Comparison of ENCODE assay signal across 10 cellular contexts in genomic region chr1:99786751-99787501, GRCh38. TPM values are rescaled to one million over a fixed set of nuclear protein-coding genes. Genes with fewer than 3 reads are reported as not detected.
DNase-seq lines count a peak whose midpoint lies in the region; ATAC-seq and TF ChIP-seq lines count a peak whose summit lies in the region.
"Had no signal": no experiment of that assay in that cellular context is flagged by ENCODE, and none has a peak within 500 bp of the region (broad histone marks: within the 10 kb centered on the region; RNA-seq: fewer than 3 reads in every experiment).

No MANE protein-coding gene starts in this region.

- no peak for TF ChIP-seq CTCF in HFFc6 (IDR thresholded peaks at IDR 0.05)

- H3K27ac Mint-ChIP-seq in activated T-cell treated with anti-CD3 and anti-CD28 coated beads, Interleukin-2, amount 50 U/mL, for 72 hours = no peak overlapping the region
- H3K27ac Mint-ChIP-seq in HFFc6 (no peak overlapping the region), immature natural killer cell (no peak overlapping the region)
- H3K27ac Mint-ChIP-seq in stimulated activated naive CD8-positive, alpha-beta T cell treated with anti-CD3 and anti-CD28 coated beads, Interleukin-15, amount 100 ng/mL, for 72 hours = no peak overlapping the region
- H3K27ac Mint-ChIP-seq: activated T-cell treated with anti-CD3 and anti-CD28 coated beads, Interleukin-2, amount 50 U/mL, for 24 hours had no signal

- peak; percentile 9 to 17 for DNase-seq in activated T-cell treated with anti-CD3 and anti-CD28 coated beads, Interleukin-2, amount 50 U/mL, for 72 hours
- DNase-seq in activated T-cell treated with anti-CD3 and anti-CD28 coated beads for 4 hours (no peak), HFFc6 (no peak), NCI-H748 (lab: John Stamatoyannopoulos, UW; ENCODE audit: unreplicated experiment) (no peak), T-helper 1 cell (no peak), immature natural killer cell (no peak)
- DNase-seq in stimulated activated naive CD8-positive, alpha-beta T cell treated with anti-CD3 and anti-CD28 coated beads, Interleukin-15, amount 100 ng/mL, for 72 hours = peak in 1 of 2 donors; percentile 18
- DNase-seq: activated T-cell treated with anti-CD3 and anti-CD28 coated beads, Interleukin-2, amount 50 U/mL, for 24 hours; NCI-H1417 had no signal

- H3K4me1 Mint-ChIP-seq in activated T-cell treated with anti-CD3 and anti-CD28 coated beads, Interleukin-2, amount 50 U/mL, for 72 hours (ENCODE audit: low read depth) = peaks cover 17% of the 10 kb centered on the region
- H3K4me1 Mint-ChIP-seq in HFFc6 (ENCODE audit: low read depth) = no peaks in the 10 kb centered on the region
- peaks cover 17% of the 10 kb centered on the region for H3K4me1 Mint-ChIP-seq in stimulated activated naive CD8-positive, alpha-beta T cell treated with anti-CD3 and anti-CD28 coated beads, Interleukin-15, amount 100 ng/mL, for 72 hours
- peaks cover 16 to 20% of the 10 kb centered on the region in 2 donors for H3K4me1 Mint-ChIP-seq in immature natural killer cell

- H3K36me3 Mint-ChIP-seq in activated T-cell treated with anti-CD3 and anti-CD28 coated beads, Interleukin-2, amount 50 U/mL, for 72 hours (ENCODE audit: insufficient read depth in 2 of 2) = no peaks in the 10 kb centered on the region
- no peaks in the 10 kb centered on the region for H3K36me3 Mint-ChIP-seq in HFFc6 (ENCODE audit: low read depth)
- H3K36me3 Mint-ChIP-seq in immature natural killer cell = no peaks in the 10 kb centered on the region

- peak; percentile 84 to 95 for ATAC-seq in activated T-cell treated with anti-CD3 and anti-CD28 coated beads, Interleukin-2, amount 50 U/mL, for 72 hours (replicated peaks in 1 of 2)
- peak; percentile 58 for ATAC-seq in HG03460 (IDR thresholded peaks at IDR 0.05; ENCODE audit: unreplicated experiment)
- ATAC-seq in stimulated activated naive CD8-positive, alpha-beta T cell treated with anti-CD3 and anti-CD28 coated beads, Interleukin-15, amount 100 ng/mL, for 72 hours = peak; percentile 97

- no peaks in the 10 kb centered on the region for H3K9me3 Mint-ChIP-seq in activated T-cell treated with anti-CD3 and anti-CD28 coated beads, Interleukin-2, amount 50 U/mL, for 72 hours
- H3K9me3 Mint-ChIP-seq in HFFc6 (no peaks in the 10 kb centered on the region), immature natural killer cell (no peaks in the 10 kb centered on the region)
- H3K9me3 Mint-ChIP-seq in stimulated activated naive CD8-positive, alpha-beta T cell treated with anti-CD3 and anti-CD28 coated beads, Interleukin-15, amount 100 ng/mL, for 72 hours = peaks cover 0 to 4% of the 10 kb centered on the region in 2 donors
- H3K9me3 Mint-ChIP-seq: activated T-cell treated with anti-CD3 and anti-CD28 coated beads, Interleukin-2, amount 50 U/mL, for 24 hours had no signal

- no peak overlapping the region for H3K4me3 Mint-ChIP-seq in activated T-cell treated with anti-CD3 and anti-CD28 coated beads, Interleukin-2, amount 50 U/mL, for 72 hours
- H3K4me3 Mint-ChIP-seq in HFFc6 = peak overlapping the region; percentile 45; the same call in 1 of the 2 replicates
- H3K4me3 Mint-ChIP-seq in stimulated activated naive CD8-positive, alpha-beta T cell treated with anti-CD3 and anti-CD28 coated beads, Interleukin-15, amount 100 ng/mL, for 72 hours = no peak overlapping the region
- no peak overlapping the region for H3K4me3 Mint-ChIP-seq in immature natural killer cell
- H3K4me3 Mint-ChIP-seq: activated T-cell treated with anti-CD3 and anti-CD28 coated beads, Interleukin-2, amount 50 U/mL, for 24 hours had no signal

- peaks cover 53% of the 10 kb centered on the region for H3K27me3 Mint-ChIP-seq in activated T-cell treated with anti-CD3 and anti-CD28 coated beads, Interleukin-2, amount 50 U/mL, for 72 hours (ENCODE audit: low read depth)
- H3K27me3 Mint-ChIP-seq in HFFc6 (ENCODE audit: insufficient read depth) (peaks cover 3% of the 10 kb centered on the region), immature natural killer cell (ENCODE audit: low read depth in 3 of 3) (peaks cover 1 to 11% (median 3%) of the 10 kb centered on the region in 3 donors)
- H3K27me3 Mint-ChIP-seq in stimulated activated naive CD8-positive, alpha-beta T cell treated with anti-CD3 and anti-CD28 coated beads, Interleukin-15, amount 100 ng/mL, for 72 hours = peaks cover 34% of the 10 kb centered on the region

RNA-seq across cellular contexts. Expression of gene FRRS1, which starts 20.5 kb away (rescaled TPM):
- 1 to 10 TPM; 2.1 to 2.3 TPM for total RNA-seq in activated T-cell treated with anti-CD3 and anti-CD28 coated beads, Interleukin-2, amount 50 U/mL, for 72 hours
- 1 to 10 TPM in 1 of 6 experiments, under 1 TPM in 5; 0.22 to 1.1 (median 0.41) TPM for total RNA-seq in HFFc6 (2021; fragmentation: NEBNext Ultra II Directional; extraction: Animal tissue kit (Norgen Biotek cat#: 25700))
- polyA plus RNA-seq in immature natural killer cell = under 1 TPM in 1 of 3 donors, not detected in 2; 0.10 TPM

Comparison
In these comparisons a context has a peak if more than half of its experiments do, and no peak if none do; other contexts are left out.
1. DNase-seq: peak in activated T-cell treated with anti-CD3 and anti-CD28 coated beads, Interleukin-2, amount 50 U/mL, for 72 hours (2 of 2); none in activated T-cell treated with anti-CD3 and anti-CD28 coated beads for 4 hours (single experiment), HFFc6 (single experiment), NCI-H748 (single experiment), T-helper 1 cell (0 of 5) and immature natural killer cell (0 of 3).
2. Peak in every context shown above with its lines, with median percentiles within 50 percentile points of each other: ATAC-seq.